ENCODE assay signal across 11 cellular contexts in genomic region chr5:674630-675011, GRCh38. TPM values are rescaled to one million over a fixed set of nuclear protein-coding genes. Genes with fewer than 3 reads are reported as not detected.
A peak's percentile ranks its signal among the peaks of the same experiment; 100 is the strongest.
DNase-seq lines count a peak whose midpoint lies in the region; ATAC-seq lines count a peak whose summit lies in the region.
"Had no signal": no experiment of that assay in that cellular context is flagged by ENCODE, and none has a peak within 500 bp of the region (broad histone marks: within the 10 kb centered on the region; RNA-seq: fewer than 3 reads in every experiment).

No MANE protein-coding gene starts in this region.

- in situ Hi-C loops in SK-MEL-5 (cut with HindIII; ENCODE audit: low pct_unique_long_range_greater_than_20kb, low sequenced_read_pairs) = no loop called here

- WGBS in right cardiac atrium = 43% methylated on average over 7 of the region's 7 CpGs

- H3K27ac ChIP-seq in right cardiac atrium (ENCODE audit: low read length) (no peak overlapping the region), temporal lobe (ENCODE audit: low read depth, low read length) (peak overlapping the region; percentile 99)
- H3K27ac ChIP-seq: hepatocyte, tibial nerve had no signal

- H3K36me3 Mint-ChIP-seq in activated T-cell treated with anti-CD3 and anti-CD28 coated beads, Interleukin-2, amount 50 U/mL, for 24 hours (ENCODE audit: low read depth) = no peaks in the 10 kb centered on the region

- no peaks in the 10 kb centered on the region for H3K9me3 Mint-ChIP-seq in activated T-cell treated with anti-CD3 and anti-CD28 coated beads, Interleukin-2, amount 50 U/mL, for 24 hours

- H3K27me3 ChIP-seq in right cardiac atrium (ENCODE audit: control insufficient read depth, insufficient read depth) = no peaks in the 10 kb centered on the region
- H3K27me3 ChIP-seq: hepatocyte had no signal

- intact Hi-C loops in right cardiac atrium (cut with DNase I) = loop anchor here (5.0 kb wide), 1 partner anchor 228 kb away; no protein-coding TSS in a partner anchor

- H3K4me3 ChIP-seq in right cardiac atrium (ENCODE audit: low read length) = no peak overlapping the region
- H3K4me3 ChIP-seq: hepatocyte, tibial nerve had no signal

- H3K9me3 ChIP-seq in right cardiac atrium (ENCODE audit: control insufficient read depth, low read length) = no peaks in the 10 kb centered on the region
- H3K9me3 ChIP-seq: tibial nerve had no signal

- H3K4me1 Mint-ChIP-seq in activated T-cell treated with anti-CD3 and anti-CD28 coated beads, Interleukin-2, amount 50 U/mL, for 24 hours (ENCODE audit: low read depth) = peaks cover 16% of the 10 kb centered on the region

- no peak overlapping the region for H3K27ac Mint-ChIP-seq in activated T-cell treated with anti-CD3 and anti-CD28 coated beads, Interleukin-2, amount 50 U/mL, for 24 hours

- H3K4me3 Mint-ChIP-seq in activated T-cell treated with anti-CD3 and anti-CD28 coated beads, Interleukin-2, amount 50 U/mL, for 24 hours = no peak overlapping the region

- peaks cover 7% of the 10 kb centered on the region for H3K4me1 ChIP-seq in right cardiac atrium (ENCODE audit: control insufficient read depth, insufficient read depth, low read length)

- ATAC-seq in right cardiac atrium (no peak), HG02571 (IDR thresholded peaks at IDR 0.05; ENCODE audit: unreplicated experiment) (no peak), HG03354 (IDR thresholded peaks at IDR 0.05; ENCODE audit: poor library complexity, severe bottlenecking, unreplicated experiment) (no peak)

- DNase-seq in activated T-cell treated with anti-CD3 and anti-CD28 coated beads, Interleukin-2, amount 50 U/mL, for 24 hours = peak; percentile 29
- DNase-seq in activated T-cell treated with anti-CD3 and anti-CD28 coated beads for 4 hours = no peak
- DNase-seq in SK-MEL-5 (ENCODE audit: low read depth, low spot score) = peak; percentile 34
- peak; percentile 30 to 71 (median 71) for DNase-seq in right cardiac atrium
- DNase-seq in SHP77 (lab: John Stamatoyannopoulos, UW) = no peak
- DNase-seq: NCI-H1105 had no signal

- H3K27me3 Mint-ChIP-seq in activated T-cell treated with anti-CD3 and anti-CD28 coated beads, Interleukin-2, amount 50 U/mL, for 24 hours = peaks cover 12% of the 10 kb centered on the region

RNA-seq across cellular contexts. Expression of gene TPPP, which starts 18.5 kb away (rescaled TPM):
- total RNA-seq in SK-MEL-5 (2014; rRNA removed; shearing (Covaris generic)) = 5.1 and 5.7 TPM in 2 replicates
- polyA plus RNA-seq in SK-MEL-5 (2015; cell fraction: cytosol; rRNA removed) = 16.4 and 21.7 TPM in 2 replicates
- polyA plus RNA-seq in SK-MEL-5 (2015; cell fraction: nucleus; rRNA removed) = 14.0 and 21.6 TPM in 2 replicates
- total RNA-seq in right cardiac atrium (10 to 100 TPM; 15.8 to 30.1 (median 22.7) TPM), temporal lobe (12.5 TPM)
- polyA plus RNA-seq in right cardiac atrium = 12.2 TPM

Comparison
In these comparisons a context has a peak if more than half of its experiments do, and no peak if none do; other contexts are left out.
1. DNase-seq: peak in activated T-cell treated with anti-CD3 and anti-CD28 coated beads, Interleukin-2, amount 50 U/mL, for 24 hours (single experiment), SK-MEL-5 (single experiment) and right cardiac atrium (3 of 3); none in activated T-cell treated with anti-CD3 and anti-CD28 coated beads for 4 hours (single experiment) and SHP77 (0 of 2).